ENCODE assay signal across 1 cellular context in genomic region chr10:129958118-129958685, GRCh38.
TF ChIP-seq lines count a peak whose summit lies in the region.

No MANE protein-coding gene starts in this region.

TF ChIP-seq in WTC11, 78 proteins besides CTCF, POLR2A, EP300 and RAD21 (continued from another document):
- TF ChIP-seq NR2C2 (CRISPR knock-in tag; IDR thresholded peaks at IDR 0.05), result no peak
- no peak for TF ChIP-seq GTF2I (CRISPR knock-in tag; conservative IDR thresholded peaks at IDR 0.05)
- TF ChIP-seq AFF4 (CRISPR knock-in tag; IDR thresholded peaks at IDR 0.05; ENCODE audit: borderline replicate concordance), result no peak
- no peak for TF ChIP-seq CREM (CRISPR knock-in tag; IDR thresholded peaks at IDR 0.05)
- no peak for TF ChIP-seq MYBL2 (CRISPR knock-in tag; IDR thresholded peaks at IDR 0.05)
- no peak for TF ChIP-seq RORB (CRISPR knock-in tag; IDR thresholded peaks at IDR 0.05)
- no peak for TF ChIP-seq KAT7 (CRISPR knock-in tag; IDR thresholded peaks at IDR 0.05; ENCODE audit: borderline replicate concordance)
